1 cellular context compared by ENCODE assay signal in genomic region chr6:158538741-158539140, GRCh38.
TF ChIP-seq lines count a peak whose summit lies in the region.

No MANE protein-coding gene starts in this region.

TF ChIP-seq in WTC11, 78 proteins besides CTCF, POLR2A, EP300 and RAD21 (continued from another document):
- TF ChIP-seq E2F1 (CRISPR knock-in tag; IDR thresholded peaks at IDR 0.05) (no peak), MXD4 (CRISPR knock-in tag; IDR thresholded peaks at IDR 0.05; ENCODE audit: borderline replicate concordance) (no peak), ERG (CRISPR knock-in tag; IDR thresholded peaks at IDR 0.05) (no peak), ZNF671 (CRISPR knock-in tag; IDR thresholded peaks at IDR 0.05) (no peak), NR2C2 (CRISPR knock-in tag; IDR thresholded peaks at IDR 0.05) (no peak), ZNF121 (CRISPR knock-in tag; IDR thresholded peaks at IDR 0.05) (no peak), ATF2 (CRISPR knock-in tag; IDR thresholded peaks at IDR 0.05; ENCODE audit: borderline replicate concordance, low read depth) (no peak), NFATC4 (CRISPR knock-in tag; IDR thresholded peaks at IDR 0.05) (no peak), GTF2I (CRISPR knock-in tag; conservative IDR thresholded peaks at IDR 0.05) (no peak)
